Comparison of ENCODE assay signal across 19 cellular contexts in genomic region chr4:182724414-182724813, GRCh38.
DNase-seq lines count a peak whose midpoint lies in the region; ATAC-seq and TF ChIP-seq lines count a peak whose summit lies in the region.
"Had no signal": no experiment of that assay in that cellular context is flagged by ENCODE, and none has a peak within 500 bp of the region (broad histone marks: within the 10 kb centered on the region; RNA-seq: fewer than 3 reads in every experiment).

No MANE protein-coding gene starts in this region.

- no peak for TF ChIP-seq CTCF in RWPE2 (IDR thresholded peaks at IDR 0.05; ENCODE audit: poor library complexity, severe bottlenecking)
- no peak for TF ChIP-seq CTCF in foreskin keratinocyte (conservative IDR thresholded peaks at IDR 0.05)

- H3K27ac ChIP-seq in RWPE2 (ENCODE audit: poor library complexity, severe bottlenecking): no peak overlapping the region
- H3K27ac ChIP-seq in foreskin keratinocyte: no peak overlapping the region
- H3K27ac ChIP-seq: neural progenitor cell, tibial nerve had no signal

- ATAC-seq in RWPE2 (ENCODE audit: low read depth): peak; percentile 38; the same call in 1 of the 3 replicates
- ATAC-seq in foreskin keratinocyte: peak; percentile 75
- no peak for ATAC-seq in GM21825 (IDR thresholded peaks at IDR 0.05; ENCODE audit: unreplicated experiment)
- ATAC-seq in HG02852 (IDR thresholded peaks at IDR 0.05; ENCODE audit: unreplicated experiment): no peak
- ATAC-seq in GM18502 (IDR thresholded peaks at IDR 0.05; ENCODE audit: poor library complexity, unreplicated experiment): no peak
- ATAC-seq: activated naive CD4-positive, alpha-beta T cell treated with anti-CD3 and anti-CD28 coated beads, Interleukin-2, amount 50 U/mL, for 72 hours; left ventricle myocardium superior had no signal

- H3K4me3 ChIP-seq in RWPE2 (ENCODE audit: severe bottlenecking): no peak overlapping the region
- H3K4me3 ChIP-seq: neural progenitor cell, tibial nerve had no signal

- no peaks in the 10 kb centered on the region for H3K9me3 ChIP-seq in RWPE2 (ENCODE audit: severe bottlenecking)
- H3K9me3 ChIP-seq: tibial nerve had no signal

- POLR2A ChIA-PET in HEK293T (lab: Yijun Ruan, JAX): no interaction called here

- CTCF ChIA-PET in HEK293T (lab: Yijun Ruan, JAX): no interaction called here

- H3K36me3 ChIP-seq in RWPE2 (ENCODE audit: low read depth): no peaks in the 10 kb centered on the region

- peak; percentile 50 for DNase-seq in DMS 273 (lab: John Stamatoyannopoulos, UW; ENCODE audit: unreplicated experiment)
- peak; percentile 6 for DNase-seq in HEK293T (ENCODE audit: extremely low spot score)
- no peak for DNase-seq in RWPE2 (ENCODE audit: low spot score)
- peak; percentile 22 to 62 for DNase-seq in foreskin keratinocyte
- DNase-seq in DMS79 (lab: John Stamatoyannopoulos, UW): no peak
- DNase-seq: activated T-cell treated with anti-CD3 and anti-CD28 coated beads, Interleukin-2, amount 50 U/mL, for 48 hours; effector CD8-positive, alpha-beta T cell; head of caudate nucleus; left ventricle myocardium superior; NCI-H1048; NCI-H2029 treated with DMSO at 0.1 percent for 48 hours; NCI-H510A treated with DMSO at 0.1 percent for 48 hours; stimulated activated CD4-positive, alpha-beta T cell treated with anti-CD3 and anti-CD28 coated beads, Interleukin-4, amount 100 ng/mL, for 1 hour had no signal

- H3K27me3 ChIP-seq in RWPE2 (ENCODE audit: insufficient read depth, poor library complexity, severe bottlenecking) (no peaks in the 10 kb centered on the region), foreskin keratinocyte (no peaks in the 10 kb centered on the region)
- H3K27me3 ChIP-seq: neural progenitor cell, tibial nerve had no signal

- H3K4me1 ChIP-seq in RWPE2 (ENCODE audit: insufficient read depth, poor library complexity, severe bottlenecking) (no peaks in the 10 kb centered on the region), foreskin keratinocyte (peaks cover 8% of the 10 kb centered on the region)
- H3K4me1 ChIP-seq: neural progenitor cell, tibial nerve had no signal

TF ChIP-seq in HEK293T, 16 proteins besides CTCF, POLR2A, EP300 and RAD21:
- TF ChIP-seq FOXM1 (IDR thresholded peaks at IDR 0.05; ENCODE audit: borderline replicate concordance) (no peak), L3MBTL2 (conservative IDR thresholded peaks at IDR 0.05) (no peak), NFRKB (IDR thresholded peaks at IDR 0.05) (no peak), FOXK2 (IDR thresholded peaks at IDR 0.05) (no peak), ARNT (IDR thresholded peaks at IDR 0.05) (no peak), SP1 (IDR thresholded peaks at IDR 0.05) (no peak), HDGF (IDR thresholded peaks at IDR 0.05; ENCODE audit: borderline replicate concordance) (no peak), PKNOX1 (IDR thresholded peaks at IDR 0.05) (peak; percentile 90)

Comparison
In these comparisons a context has a peak if more than half of its experiments do, and no peak if none do; other contexts are left out.
1. DNase-seq: peak in DMS 273 (single experiment), HEK293T (single experiment) and foreskin keratinocyte (2 of 2); none in RWPE2 (single experiment) and DMS79 (single experiment).
2. ATAC-seq: peak in RWPE2 (single experiment) and foreskin keratinocyte (single experiment); none in GM21825 (single experiment), HG02852 (single experiment) and GM18502 (single experiment).